2 cellular contexts compared by ENCODE assay signal in genomic region chr18:46756172-46756558, GRCh38.
TF ChIP-seq lines count a peak whose summit lies in the region.

No MANE protein-coding gene starts in this region.

TF ChIP-seq in SK-N-SH, 30 proteins besides CTCF, POLR2A, EP300 and RAD21 (continued from another document):
- TF ChIP-seq, protein P1, sequence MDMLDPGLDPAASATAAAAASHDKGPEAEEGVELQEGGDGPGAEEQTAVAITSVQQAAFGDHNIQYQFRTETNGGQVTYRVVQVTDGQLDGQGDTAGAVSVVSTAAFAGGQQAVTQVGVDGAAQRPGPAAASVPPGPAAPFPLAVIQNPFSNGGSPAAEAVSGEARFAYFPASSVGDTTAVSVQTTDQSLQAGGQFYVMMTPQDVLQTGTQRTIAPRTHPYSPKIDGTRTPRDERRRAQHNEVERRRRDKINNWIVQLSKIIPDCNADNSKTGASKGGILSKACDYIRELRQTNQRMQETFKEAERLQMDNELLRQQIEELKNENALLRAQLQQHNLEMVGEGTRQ (IDR thresholded peaks at IDR 0.05; ENCODE audit: borderline replicate concordance, low read depth, low read length), result no peak
- no peak for TF ChIP-seq YY1 (IDR thresholded peaks at IDR 0.05; ENCODE audit: low read depth)
- TF ChIP-seq REST (IDR thresholded peaks at IDR 0.05; ENCODE audit: low read depth, low read length), result no peak
- TF ChIP-seq RFX5 (IDR thresholded peaks at IDR 0.05; ENCODE audit: low read length), result no peak
- TF ChIP-seq ELF1 (IDR thresholded peaks at IDR 0.05), result no peak
- no peak for TF ChIP-seq GATA2 (CRISPR knock-in tag; IDR thresholded peaks at IDR 0.05)

TF ChIP-seq in SK-N-SH treated with all-trans-retinoic acid at 6 μM for 48 hours, 23 proteins besides CTCF, POLR2A, EP300 and RAD21 (continued from another document):
- TF ChIP-seq, protein P2, sequence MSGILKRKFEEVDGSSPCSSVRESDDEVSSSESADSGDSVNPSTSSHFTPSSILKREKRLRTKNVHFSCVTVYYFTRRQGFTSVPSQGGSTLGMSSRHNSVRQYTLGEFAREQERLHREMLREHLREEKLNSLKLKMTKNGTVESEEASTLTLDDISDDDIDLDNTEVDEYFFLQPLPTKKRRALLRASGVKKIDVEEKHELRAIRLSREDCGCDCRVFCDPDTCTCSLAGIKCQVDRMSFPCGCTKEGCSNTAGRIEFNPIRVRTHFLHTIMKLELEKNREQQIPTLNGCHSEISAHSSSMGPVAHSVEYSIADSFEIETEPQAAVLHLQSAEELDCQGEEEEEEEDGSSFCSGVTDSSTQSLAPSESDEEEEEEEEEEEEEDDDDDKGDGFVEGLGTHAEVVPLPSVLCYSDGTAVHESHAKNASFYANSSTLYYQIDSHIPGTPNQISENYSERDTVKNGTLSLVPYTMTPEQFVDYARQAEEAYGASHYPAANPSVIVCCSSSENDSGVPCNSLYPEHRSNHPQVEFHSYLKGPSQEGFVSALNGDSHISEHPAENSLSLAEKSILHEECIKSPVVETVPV (CRISPR knock-in tag; IDR thresholded peaks at IDR 0.05), result no peak
- TF ChIP-seq, protein P3, sequence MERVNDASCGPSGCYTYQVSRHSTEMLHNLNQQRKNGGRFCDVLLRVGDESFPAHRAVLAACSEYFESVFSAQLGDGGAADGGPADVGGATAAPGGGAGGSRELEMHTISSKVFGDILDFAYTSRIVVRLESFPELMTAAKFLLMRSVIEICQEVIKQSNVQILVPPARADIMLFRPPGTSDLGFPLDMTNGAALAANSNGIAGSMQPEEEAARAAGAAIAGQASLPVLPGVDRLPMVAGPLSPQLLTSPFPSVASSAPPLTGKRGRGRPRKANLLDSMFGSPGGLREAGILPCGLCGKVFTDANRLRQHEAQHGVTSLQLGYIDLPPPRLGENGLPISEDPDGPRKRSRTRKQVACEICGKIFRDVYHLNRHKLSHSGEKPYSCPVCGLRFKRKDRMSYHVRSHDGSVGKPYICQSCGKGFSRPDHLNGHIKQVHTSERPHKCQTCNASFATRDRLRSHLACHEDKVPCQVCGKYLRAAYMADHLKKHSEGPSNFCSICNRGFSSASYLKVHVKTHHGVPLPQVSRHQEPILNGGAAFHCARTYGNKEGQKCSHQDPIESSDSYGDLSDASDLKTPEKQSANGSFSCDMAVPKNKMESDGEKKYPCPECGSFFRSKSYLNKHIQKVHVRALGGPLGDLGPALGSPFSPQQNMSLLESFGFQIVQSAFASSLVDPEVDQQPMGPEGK (CRISPR knock-in tag; IDR thresholded peaks at IDR 0.05; ENCODE audit: borderline replicate concordance), result no peak
- TF ChIP-seq ZFP30 (CRISPR knock-in tag; IDR thresholded peaks at IDR 0.05), result no peak
- TF ChIP-seq ZNF70 (CRISPR knock-in tag; IDR thresholded peaks at IDR 0.05), result no peak
